In genomic region chr1:941588-942383, GRCh38 we compare ENCODE assay signal across 1 cellular context.
TF ChIP-seq lines count a peak whose summit lies in the region.

No MANE protein-coding gene starts in this region.

TF ChIP-seq in HepG2, 621 proteins besides CTCF, POLR2A, EP300 and RAD21 (continued from another document):
- TF ChIP-seq ZSCAN21 (CRISPR knock-in tag; IDR thresholded peaks at IDR 0.05; ENCODE audit: borderline replicate concordance) (no peak), MBNL3 (CRISPR knock-in tag; conservative IDR thresholded peaks at IDR 0.05) (no peak), ZNF501 (CRISPR knock-in tag; IDR thresholded peaks at IDR 0.05) (no peak), MTF2 (CRISPR knock-in tag; IDR thresholded peaks at IDR 0.05; ENCODE audit: borderline replicate concordance) (0 out of 2 replicates have a peak, but pooled peaks have one; percentile 2), SALL1 (CRISPR knock-in tag; IDR thresholded peaks at IDR 0.05) (peak; percentile 11; the same call in 1 of the 2 replicates), PHF21A (CRISPR knock-in tag; IDR thresholded peaks at IDR 0.05) (peak; percentile 49), GABPB1 (CRISPR knock-in tag; IDR thresholded peaks at IDR 0.05) (peak; percentile 7; the same call in 1 of the 2 replicates), ISL2 (CRISPR knock-in tag; IDR thresholded peaks at IDR 0.05) (no peak), ZNF549 (CRISPR knock-in tag; IDR thresholded peaks at IDR 0.05) (no peak), BRF2 (CRISPR knock-in tag; IDR thresholded peaks at IDR 0.05) (no peak), THAP11 (CRISPR knock-in tag; IDR thresholded peaks at IDR 0.05) (no peak)
- TF ChIP-seq, protein P1, sequence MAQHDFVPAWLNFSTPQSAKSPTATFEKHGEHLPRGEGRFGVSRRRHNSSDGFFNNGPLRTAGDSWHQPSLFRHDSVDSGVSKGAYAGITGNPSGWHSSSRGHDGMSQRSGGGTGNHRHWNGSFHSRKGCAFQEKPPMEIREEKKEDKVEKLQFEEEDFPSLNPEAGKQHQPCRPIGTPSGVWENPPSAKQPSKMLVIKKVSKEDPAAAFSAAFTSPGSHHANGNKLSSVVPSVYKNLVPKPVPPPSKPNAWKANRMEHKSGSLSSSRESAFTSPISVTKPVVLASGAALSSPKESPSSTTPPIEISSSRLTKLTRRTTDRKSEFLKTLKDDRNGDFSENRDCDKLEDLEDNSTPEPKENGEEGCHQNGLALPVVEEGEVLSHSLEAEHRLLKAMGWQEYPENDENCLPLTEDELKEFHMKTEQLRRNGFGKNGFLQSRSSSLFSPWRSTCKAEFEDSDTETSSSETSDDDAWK (CRISPR knock-in tag; IDR thresholded peaks at IDR 0.05) = no peak
TF ChIP-seq in HepG2: peak in this region for 17.
